20 cellular contexts compared by ENCODE assay signal in genomic region chr19:2132731-2133490, GRCh38. TPM values are rescaled to one million over a fixed set of nuclear protein-coding genes. Genes with fewer than 3 reads are reported as not detected.
DNase-seq lines count a peak whose midpoint lies in the region; ATAC-seq, FAIRE-seq and TF ChIP-seq lines count a peak whose summit lies in the region.
"Had no signal": no experiment of that assay in that cellular context is flagged by ENCODE, and none has a peak within 500 bp of the region (broad histone marks: within the 10 kb centered on the region; RNA-seq: fewer than 3 reads in every experiment).

No MANE protein-coding gene starts in this region.

- H3K36me3 ChIP-seq in gastroesophageal sphincter: peaks cover 0 to 96% of the 10 kb centered on the region in 2 donors
- peaks cover 18 to 25% of the 10 kb centered on the region in 2 donors for H3K36me3 ChIP-seq in small intestine (ENCODE audit: control insufficient read depth in 2 of 2, insufficient read depth in 2 of 2, low read length in 2 of 2)
- H3K36me3 ChIP-seq in SJCRH30: peaks cover 57% of the 10 kb centered on the region

- H3K9me3 Mint-ChIP-seq in WTC11: no peaks in the 10 kb centered on the region
- H3K9me3 Mint-ChIP-seq: CD4-positive, alpha-beta memory T cell; HFFc6 had no signal

- DNase-seq in WTC11 (ENCODE audit: low spot score) (no peak), left colon (no peak), small intestine (peak; percentile 73), SJCRH30 (no peak), inferior parietal cortex (ENCODE audit: extremely low spot score) (no peak), H4 (ENCODE audit: low spot score) (no peak)
- DNase-seq: BE2C; CD4-positive, alpha-beta memory T cell; GF-D8; HFFc6; NCI-H1092; NCI-H1694; NCI-H345; NCI-H526 treated with DMSO at 0.1 percent for 48 hours; NK-92 treated with Interleukin-12 subunit alpha and Interleukin-12 subunit beta, amount 100 ng/mL, for 24 hours; PC-3 had no signal

- H3K27ac ChIP-seq in gastroesophageal sphincter: no peak overlapping the region
- peak overlapping the region in 1 of 2 donors; percentile 45 for H3K27ac ChIP-seq in small intestine (ENCODE audit: low read depth in 1 of 2, low read length in 1 of 2)
- no peak overlapping the region for H3K27ac ChIP-seq in SJCRH30
- H3K27ac ChIP-seq: HL-60 had no signal

- H3K4me3 ChIP-seq in gastroesophageal sphincter (no peak overlapping the region), small intestine (ENCODE audit: low read depth in 1 of 2, low read length in 2 of 2) (no peak overlapping the region), SJCRH30 (no peak overlapping the region)
- H3K4me3 ChIP-seq: K562 had no signal

- no peak overlapping the region for H3K4me3 Mint-ChIP-seq in WTC11
- H3K4me3 Mint-ChIP-seq: CD4-positive, alpha-beta memory T cell; HFFc6 had no signal

- peaks cover 37% of the 10 kb centered on the region for H3K36me3 Mint-ChIP-seq in WTC11

- 79 to 100% methylated on average over 2 to 8 of the region's 19 CpGs for WGBS in gastroesophageal sphincter (ENCODE audit: low coverage in 1 of 2), 2 donors
- 46 to 78% (median 48%) methylated on average over 19 of the region's 19 CpGs for WGBS in small intestine, 3 donors

- CTCF ChIA-PET in WTC11 (lab: Charles Lee): interaction anchor here (0.6 kb wide), 1 partner anchor 39 kb away, joined by 3 read pairs; no protein-coding TSS in a partner anchor

- no peaks in the 10 kb centered on the region for H3K27me3 ChIP-seq in gastroesophageal sphincter
- H3K27me3 ChIP-seq in small intestine (ENCODE audit: control insufficient read depth in 2 of 2, insufficient read depth in 2 of 2, low read length in 2 of 2): no peaks in the 10 kb centered on the region
- H3K27me3 ChIP-seq in SJCRH30: no peaks in the 10 kb centered on the region
- H3K27me3 ChIP-seq: BE2C had no signal

- H3K27me3 Mint-ChIP-seq in WTC11 (ENCODE audit: low read depth): no peaks in the 10 kb centered on the region
- H3K27me3 Mint-ChIP-seq: CD4-positive, alpha-beta memory T cell had no signal

- TF ChIP-seq CTCF in WTC11 (IDR thresholded peaks at IDR 0.05) (no peak), gastroesophageal sphincter (IDR thresholded peaks at IDR 0.05) (no peak)

- ATAC-seq in WTC11 (no peak), gastroesophageal sphincter (peak; percentile 28), left colon (peak; percentile 44)
- ATAC-seq: K562, PC-3 had no signal

- intact Hi-C loops in left colon (cut with DNase I, micrococcal nuclease): no loop called here

- H3K4me1 Mint-ChIP-seq in WTC11: no peaks in the 10 kb centered on the region

- POLR2A ChIA-PET in WTC11 (lab: Charles Lee): no interaction called here

- no peaks in the 10 kb centered on the region for H3K9me3 ChIP-seq in gastroesophageal sphincter
- H3K9me3 ChIP-seq in small intestine (ENCODE audit: control insufficient read depth, low read depth): no peaks in the 10 kb centered on the region
- no peaks in the 10 kb centered on the region for H3K9me3 ChIP-seq in SJCRH30 (replicated peaks)
- H3K9me3 ChIP-seq: BE2C had no signal

- FAIRE-seq in small intestine (lab: Jason Lieb, UNC): no peak
- FAIRE-seq: H1, K562 had no signal

- TF ChIP-seq EP300 in gastroesophageal sphincter (IDR thresholded peaks at IDR 0.05): no peak

- H3K4me1 ChIP-seq in gastroesophageal sphincter (no peaks in the 10 kb centered on the region), small intestine (ENCODE audit: control insufficient read depth in 2 of 2, insufficient read depth in 1 of 2, low read depth in 1 of 2, low read length in 1 of 2) (no peaks in the 10 kb centered on the region), SJCRH30 (no peaks in the 10 kb centered on the region)

- H3K27ac Mint-ChIP-seq in WTC11: peak overlapping the region; percentile 45; the same call in 1 of the 2 replicates
- H3K27ac Mint-ChIP-seq: HFFc6 had no signal

- TF ChIP-seq POLR2A in gastroesophageal sphincter (IDR thresholded peaks at IDR 0.05): no peak

TF ChIP-seq in WTC11, 78 proteins besides CTCF, POLR2A, EP300 and RAD21 (continues in another document):
- TF ChIP-seq FOXP1 (CRISPR knock-in tag; IDR thresholded peaks at IDR 0.05; ENCODE audit: borderline replicate concordance) (no peak), ZMAT4 (CRISPR knock-in tag; IDR thresholded peaks at IDR 0.05) (no peak), HMGXB4 (CRISPR knock-in tag; IDR thresholded peaks at IDR 0.05) (no peak), NR3C1 (CRISPR knock-in tag; conservative IDR thresholded peaks at IDR 0.05; ENCODE audit: low read depth) (no peak), ZNF416 (CRISPR knock-in tag; IDR thresholded peaks at IDR 0.05) (no peak), CREM (CRISPR knock-in tag; IDR thresholded peaks at IDR 0.05) (no peak), ZNF423 (CRISPR knock-in tag; IDR thresholded peaks at IDR 0.05) (no peak), FOXJ3 (CRISPR knock-in tag; IDR thresholded peaks at IDR 0.05; ENCODE audit: borderline replicate concordance) (no peak), NR1H2 (CRISPR knock-in tag; IDR thresholded peaks at IDR 0.05) (no peak), FOXK1 (CRISPR knock-in tag; IDR thresholded peaks at IDR 0.05) (no peak)
- TF ChIP-seq, protein P1, sequence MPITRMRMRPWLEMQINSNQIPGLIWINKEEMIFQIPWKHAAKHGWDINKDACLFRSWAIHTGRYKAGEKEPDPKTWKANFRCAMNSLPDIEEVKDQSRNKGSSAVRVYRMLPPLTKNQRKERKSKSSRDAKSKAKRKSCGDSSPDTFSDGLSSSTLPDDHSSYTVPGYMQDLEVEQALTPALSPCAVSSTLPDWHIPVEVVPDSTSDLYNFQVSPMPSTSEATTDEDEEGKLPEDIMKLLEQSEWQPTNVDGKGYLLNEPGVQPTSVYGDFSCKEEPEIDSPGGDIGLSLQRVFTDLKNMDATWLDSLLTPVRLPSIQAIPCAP (CRISPR knock-in tag; IDR thresholded peaks at IDR 0.05): no peak
- TF ChIP-seq, protein P2, sequence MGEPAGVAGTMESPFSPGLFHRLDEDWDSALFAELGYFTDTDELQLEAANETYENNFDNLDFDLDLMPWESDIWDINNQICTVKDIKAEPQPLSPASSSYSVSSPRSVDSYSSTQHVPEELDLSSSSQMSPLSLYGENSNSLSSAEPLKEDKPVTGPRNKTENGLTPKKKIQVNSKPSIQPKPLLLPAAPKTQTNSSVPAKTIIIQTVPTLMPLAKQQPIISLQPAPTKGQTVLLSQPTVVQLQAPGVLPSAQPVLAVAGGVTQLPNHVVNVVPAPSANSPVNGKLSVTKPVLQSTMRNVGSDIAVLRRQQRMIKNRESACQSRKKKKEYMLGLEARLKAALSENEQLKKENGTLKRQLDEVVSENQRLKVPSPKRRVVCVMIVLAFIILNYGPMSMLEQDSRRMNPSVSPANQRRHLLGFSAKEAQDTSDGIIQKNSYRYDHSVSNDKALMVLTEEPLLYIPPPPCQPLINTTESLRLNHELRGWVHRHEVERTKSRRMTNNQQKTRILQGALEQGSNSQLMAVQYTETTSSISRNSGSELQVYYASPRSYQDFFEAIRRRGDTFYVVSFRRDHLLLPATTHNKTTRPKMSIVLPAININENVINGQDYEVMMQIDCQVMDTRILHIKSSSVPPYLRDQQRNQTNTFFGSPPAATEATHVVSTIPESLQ (CRISPR knock-in tag; IDR thresholded peaks at IDR 0.05): no peak

RNA-seq across cellular contexts. Expression of gene AP3D1, which starts 18.5 kb away (rescaled TPM):
- total RNA-seq in WTC11 (2021) (160 to 190 TPM (median 163 TPM) in 3 replicates), gastroesophageal sphincter (100 to 1,000 TPM in 1 of 4 donors, 10 to 100 TPM in 3; 69.9 to 132 (median 73.8) TPM), left colon (100 to 1,000 TPM in 1 of 2 donors, 10 to 100 TPM in 1; 99.4 to 123 TPM)
- polyA plus RNA-seq in small intestine: 10 to 100 TPM; 68.1 to 90.4 (median 89.4) TPM
- total RNA-seq in SJCRH30 (2014; rRNA removed; shearing (Covaris generic)): 101 and 107 TPM in 2 replicates
- 51.0 and 60.4 TPM in 2 replicates for total RNA-seq in H4 (2014; rRNA removed; shearing (Covaris generic))

RNA-seq across cellular contexts. Expression of gene DOT1L, which starts 30.8 kb away (rescaled TPM):
- total RNA-seq in WTC11 (2021) (99.2 to 111 TPM (median 103 TPM) in 3 replicates), gastroesophageal sphincter (10 to 100 TPM in 2 of 4 donors, 1 to 10 TPM in 2; 4.4 to 12.8 (median 10.2) TPM), left colon (10 to 100 TPM; 37.6 to 41.6 TPM)
- polyA plus RNA-seq in small intestine: 10 to 100 TPM; 15.1 to 22.8 (median 18.2) TPM
- total RNA-seq in SJCRH30 (2014; rRNA removed; shearing (Covaris generic)): 16.2 and 18.4 TPM in 2 replicates
- 1.5 and 6.8 TPM in 2 replicates for total RNA-seq in H4 (2014; rRNA removed; shearing (Covaris generic))

RNA-seq across cellular contexts. Expression of gene IZUMO4, which starts 36.2 kb away (rescaled TPM):
- 0.73 to 1.9 TPM (median 1.8 TPM) in 3 replicates for total RNA-seq in WTC11 (2021)
- total RNA-seq in gastroesophageal sphincter: 10 to 100 TPM in 1 of 4 donors, 1 to 10 TPM in 3; 2.4 to 17.3 (median 4.3) TPM
- 1 to 10 TPM; 2.1 to 2.3 TPM for total RNA-seq in left colon
- 1 to 10 TPM; 3.5 to 5.8 (median 4.8) TPM for polyA plus RNA-seq in small intestine
- total RNA-seq in SJCRH30 (2014; rRNA removed; shearing (Covaris generic)): 0.38 TPM in 1 of 2 replicates, not detected in the other
- total RNA-seq in H4 (2014; rRNA removed; shearing (Covaris generic)): 1.3 and 4.2 TPM in 2 replicates

RNA-seq across cellular contexts. Expression of gene MOB3A, which starts 36.8 kb away (rescaled TPM):
- total RNA-seq in WTC11 (2021) (8.1 to 9.8 TPM (median 9.6 TPM) in 3 replicates), gastroesophageal sphincter (10 to 100 TPM; 29.0 to 69.9 (median 38.6) TPM), left colon (10 to 100 TPM; 37.9 to 48.4 TPM)
- 10 to 100 TPM in 2 of 3 donors, 1 to 10 TPM in 1; 7.6 to 16.3 (median 12.7) TPM for polyA plus RNA-seq in small intestine
- 6.9 and 9.2 TPM in 2 replicates for total RNA-seq in SJCRH30 (2014; rRNA removed; shearing (Covaris generic))
- 3.8 and 9.0 TPM in 2 replicates for total RNA-seq in H4 (2014; rRNA removed; shearing (Covaris generic))
